ENCODE assay signal across 8 cellular contexts in the genomic region with DNA sequence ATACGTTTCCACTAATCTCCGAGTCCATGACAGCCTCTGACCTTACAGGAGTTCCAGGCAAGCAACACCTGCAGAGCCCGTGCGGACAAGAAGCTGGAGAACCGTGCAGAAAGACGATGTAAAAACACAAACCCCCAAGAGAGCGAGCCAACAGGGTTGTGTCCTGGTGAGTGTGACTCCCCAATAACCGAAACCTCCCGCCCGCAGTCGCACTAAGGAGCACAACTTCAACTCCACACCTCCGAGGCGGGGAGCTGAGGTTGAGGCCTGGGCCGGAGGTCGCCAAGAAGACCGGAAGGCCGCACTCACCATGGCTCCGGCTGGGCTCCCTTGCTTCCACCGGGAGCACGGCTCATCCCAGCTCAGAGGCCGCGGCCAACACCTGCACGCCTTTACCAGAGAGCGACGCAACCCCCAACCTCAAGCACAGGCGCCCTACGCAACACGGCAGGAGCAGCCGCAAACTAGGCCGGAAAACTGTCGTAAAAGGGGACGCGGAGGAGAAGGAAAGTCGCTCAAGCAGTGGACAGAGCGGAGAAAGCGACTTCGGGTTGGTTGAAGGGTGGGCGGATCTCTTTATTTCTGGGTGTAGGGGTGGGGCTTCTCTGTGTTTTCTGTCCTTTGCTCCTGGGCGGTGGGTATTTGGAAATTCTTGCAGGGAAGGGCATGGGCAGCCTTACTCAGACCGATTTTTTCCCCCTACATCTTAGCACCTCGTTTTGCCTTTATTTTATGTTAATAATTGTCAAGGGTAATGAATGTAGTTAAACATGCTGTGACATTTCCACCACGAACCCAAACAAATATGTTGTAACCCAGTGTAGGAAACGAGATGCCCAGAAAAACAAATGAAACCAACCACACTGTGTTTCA. TPM values are rescaled to one million over a fixed set of nuclear protein-coding genes. Genes with fewer than 3 reads are reported as not detected.
DNase-seq lines count a peak whose midpoint lies in the region; ATAC-seq and TF ChIP-seq lines count a peak whose summit lies in the region.

A gene (minus strand): TSS at position 446 of the 873 bp plus-strand sequence. CDS start 134 bp downstream, at position 312.

- H3K27me3 Mint-ChIP-seq in T-helper 17 cell = peaks cover 5% of the 10 kb centered on the region
- H3K27me3 Mint-ChIP-seq in progenitor cell of endocrine pancreas = peaks cover 6% of the 10 kb centered on the region

- intact Hi-C loops in left ventricle myocardium inferior (cut with micrococcal nuclease) = no loop called here

- peak; percentile 92 for TF ChIP-seq POLR2A in GM15510 (IDR thresholded peaks at IDR 0.05; ENCODE audit: borderline replicate concordance, extremely low read depth, insufficient read length)

- no peaks in the 10 kb centered on the region for H3K9me3 Mint-ChIP-seq in progenitor cell of endocrine pancreas (ENCODE audit: low read depth)

- peak within 1 kb of the TSS; percentile 86 for H3K4me3 ChIP-seq in left ventricle myocardium inferior

- H3K4me1 Mint-ChIP-seq in T-helper 17 cell (peaks cover 22% of the 10 kb centered on the region), progenitor cell of endocrine pancreas (ENCODE audit: low read depth) (peaks cover 5% of the 10 kb centered on the region)

- H3K36me3 ChIP-seq in left ventricle myocardium inferior = peaks cover 35% of the 10 kb centered on the region

- no peaks in the 10 kb centered on the region for H3K9me3 ChIP-seq in T-helper 17 cell (ENCODE audit: control insufficient read depth, low read length, poor library complexity, severe bottlenecking)
- H3K9me3 ChIP-seq in left ventricle myocardium inferior (replicated peaks) = no peaks in the 10 kb centered on the region

- H3K27ac Mint-ChIP-seq in T-helper 17 cell = peak within 1 kb of the TSS; percentile 96
- H3K27ac Mint-ChIP-seq in progenitor cell of endocrine pancreas = peak within 1 kb of the TSS; percentile 94

- ATAC-seq in HG02885 (IDR thresholded peaks at IDR 0.05; ENCODE audit: poor library complexity, unreplicated experiment) (peak; percentile 95), T-helper 17 cell (peak; percentile 97)

- no peak for TF ChIP-seq CTCF in left ventricle myocardium inferior (IDR thresholded peaks at IDR 0.05; ENCODE audit: borderline replicate concordance)
- TF ChIP-seq CTCF in progenitor cell of endocrine pancreas (IDR thresholded peaks at IDR 0.05; ENCODE audit: unreplicated experiment) = no peak

- DNase-seq in NCI-H1694 treated with DMSO at 0.1 percent for 48 hours (lab: John Stamatoyannopoulos, UW) (peak; percentile 95), T-helper 17 cell (peak; percentile 73 to 87 (median 79)), amygdala (lab: John Stamatoyannopoulos, UW) (peak; percentile 47 to 96 (median 88)), left ventricle myocardium inferior (peak; percentile 87), progenitor cell of endocrine pancreas (ENCODE audit: low spot score, unreplicated experiment) (peak; percentile 88), ureter (ENCODE audit: low spot score) (peak; percentile 95)

- peaks cover 38% of the 10 kb centered on the region for H3K4me1 ChIP-seq in left ventricle myocardium inferior

- H3K27ac ChIP-seq in left ventricle myocardium inferior (replicated peaks) = peak within 1 kb of the TSS; percentile 91

- H3K4me3 Mint-ChIP-seq in T-helper 17 cell = peak within 1 kb of the TSS; percentile 98
- peak within 1 kb of the TSS; percentile 82 for H3K4me3 Mint-ChIP-seq in progenitor cell of endocrine pancreas (ENCODE audit: low read depth)

- H3K36me3 Mint-ChIP-seq in T-helper 17 cell (ENCODE audit: low read depth) = peaks cover 6% of the 10 kb centered on the region
- peaks cover 8% of the 10 kb centered on the region for H3K36me3 Mint-ChIP-seq in progenitor cell of endocrine pancreas (ENCODE audit: insufficient read depth)

- no peaks in the 10 kb centered on the region for H3K27me3 ChIP-seq in left ventricle myocardium inferior (ENCODE audit: low read depth)

RNA-seq across cellular contexts. Expression of the gene that starts here (rescaled TPM):
- total RNA-seq in T-helper 17 cell = 10 to 100 TPM; 23.0 to 29.0 TPM
- total RNA-seq in left ventricle myocardium inferior = 119 TPM
- total RNA-seq in progenitor cell of endocrine pancreas = 55.2 and 56.6 TPM in 2 replicates
- total RNA-seq in ureter = 43.1 TPM

Comparison
In these comparisons a context has a peak if more than half of its experiments do, and no peak if none do; other contexts are left out.
1. Peak in every context shown above with its lines: DNase-seq, ATAC-seq, H3K4me3 ChIP-seq and H3K27ac ChIP-seq.